ENCODE assay signal across 13 cellular contexts in the genomic region with DNA sequence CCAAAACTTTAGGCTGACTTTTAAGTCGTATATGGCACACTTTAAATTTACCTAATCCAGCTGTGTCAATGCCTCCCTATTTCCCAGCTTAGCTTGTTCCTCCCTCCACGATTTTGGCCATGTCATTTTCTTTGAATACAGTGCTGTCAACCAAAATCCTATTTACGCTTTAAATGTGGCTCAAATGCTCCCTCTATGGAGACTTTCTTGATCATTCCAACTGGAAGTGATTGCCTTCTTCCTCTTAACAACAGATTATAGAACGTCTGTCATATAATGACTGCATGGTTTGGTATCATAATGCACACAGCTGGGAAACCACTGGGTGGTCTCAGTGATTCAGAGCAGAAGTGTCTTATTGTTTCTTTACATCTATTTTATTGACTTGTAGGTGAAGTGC. TPM values are rescaled to one million over a fixed set of nuclear protein-coding genes. Genes with fewer than 3 reads are reported as not detected.
DNase-seq lines count a peak whose midpoint lies in the region; ATAC-seq and TF ChIP-seq lines count a peak whose summit lies in the region.
"Had no signal": no experiment of that assay in that cellular context is flagged by ENCODE, and none has a peak within 500 bp of the region (broad histone marks: within the 10 kb centered on the region; RNA-seq: fewer than 3 reads in every experiment).

No MANE protein-coding gene starts in this region.

- H3K4me3 Mint-ChIP-seq in activated T-cell treated with anti-CD3 and anti-CD28 coated beads, Interleukin-2, amount 50 U/mL, for 72 hours = peak overlapping the region in 1 of 2 donors; percentile 36
- no peak overlapping the region for H3K4me3 Mint-ChIP-seq in activated T-cell treated with anti-CD3 and anti-CD28 coated beads, Interleukin-2, amount 50 U/mL, for 4 hours
- no peak overlapping the region for H3K4me3 Mint-ChIP-seq in osteocyte (ENCODE audit: unreplicated experiment)
- H3K4me3 Mint-ChIP-seq: CD4-positive, CD25-positive, alpha-beta regulatory T cell; mesothelial cell of epicardium had no signal

- H3K27ac Mint-ChIP-seq in activated T-cell treated with anti-CD3 and anti-CD28 coated beads, Interleukin-2, amount 50 U/mL, for 72 hours = peak overlapping the region; percentile 44
- no peak overlapping the region for H3K27ac Mint-ChIP-seq in osteocyte (ENCODE audit: unreplicated experiment)
- H3K27ac Mint-ChIP-seq: CD4-positive, CD25-positive, alpha-beta regulatory T cell; mesothelial cell of epicardium had no signal

- peaks cover 76% of the 10 kb centered on the region for H3K4me1 Mint-ChIP-seq in activated T-cell treated with anti-CD3 and anti-CD28 coated beads, Interleukin-2, amount 50 U/mL, for 72 hours (ENCODE audit: low read depth)
- peaks cover 23% of the 10 kb centered on the region for H3K4me1 Mint-ChIP-seq in activated T-cell treated with anti-CD3 and anti-CD28 coated beads, Interleukin-2, amount 50 U/mL, for 4 hours (ENCODE audit: low read depth)
- H3K4me1 Mint-ChIP-seq in osteocyte (ENCODE audit: unreplicated experiment) = peaks cover 3% of the 10 kb centered on the region
- H3K4me1 Mint-ChIP-seq: mesothelial cell of epicardium had no signal

- peaks cover 28% of the 10 kb centered on the region for H3K27me3 Mint-ChIP-seq in activated T-cell treated with anti-CD3 and anti-CD28 coated beads, Interleukin-2, amount 50 U/mL, for 72 hours (ENCODE audit: low read depth)
- peaks cover 8% of the 10 kb centered on the region for H3K27me3 Mint-ChIP-seq in activated T-cell treated with anti-CD3 and anti-CD28 coated beads, Interleukin-2, amount 50 U/mL, for 4 hours (ENCODE audit: low read depth)
- H3K27me3 Mint-ChIP-seq in osteocyte (ENCODE audit: unreplicated experiment) = peaks cover 10% of the 10 kb centered on the region

- intact Hi-C loops in head of caudate nucleus (cut with DNase I) = no loop called here

- H3K36me3 Mint-ChIP-seq in activated T-cell treated with anti-CD3 and anti-CD28 coated beads, Interleukin-2, amount 50 U/mL, for 72 hours (ENCODE audit: insufficient read depth in 2 of 2) = peaks cover 11 to 13% of the 10 kb centered on the region in 2 donors
- H3K36me3 Mint-ChIP-seq in activated T-cell treated with anti-CD3 and anti-CD28 coated beads, Interleukin-2, amount 50 U/mL, for 4 hours (ENCODE audit: insufficient read depth) = peaks cover 2% of the 10 kb centered on the region
- no peaks in the 10 kb centered on the region for H3K36me3 Mint-ChIP-seq in osteocyte (ENCODE audit: unreplicated experiment)

- H3K9me3 Mint-ChIP-seq in activated T-cell treated with anti-CD3 and anti-CD28 coated beads, Interleukin-2, amount 50 U/mL, for 72 hours = peaks cover 2 to 3% of the 10 kb centered on the region in 2 donors
- H3K9me3 Mint-ChIP-seq in activated T-cell treated with anti-CD3 and anti-CD28 coated beads, Interleukin-2, amount 50 U/mL, for 4 hours = no peaks in the 10 kb centered on the region
- H3K9me3 Mint-ChIP-seq in osteocyte (ENCODE audit: unreplicated experiment) = no peaks in the 10 kb centered on the region

- ATAC-seq in activated T-cell treated with anti-CD3 and anti-CD28 coated beads, Interleukin-2, amount 50 U/mL, for 72 hours (replicated peaks in 1 of 2) = peak in 1 of 2 donors; percentile 14
- no peak for ATAC-seq in activated T-cell treated with anti-CD3 and anti-CD28 coated beads, Interleukin-2, amount 50 U/mL, for 4 hours

- no peak for DNase-seq in activated T-cell treated with anti-CD3 and anti-CD28 coated beads, Interleukin-2, amount 50 U/mL, for 72 hours
- no peak for DNase-seq in activated T-cell treated with anti-CD3 and anti-CD28 coated beads, Interleukin-2, amount 50 U/mL, for 4 hours
- DNase-seq in NCI-H69 (lab: John Stamatoyannopoulos, UW) (peak; percentile 77), dermis blood vessel endothelial cell (peak; percentile 33), osteocyte (ENCODE audit: extremely low spot score, unreplicated experiment) (no peak), NK-92 (lab: John Stamatoyannopoulos, UW; ENCODE audit: unreplicated experiment) (no peak), head of caudate nucleus (no peak), 8988T (no peak)
- DNase-seq: activated CD4-positive, alpha-beta T cell treated with anti-CD3 and anti-CD28 coated beads for 1 hour; activated effector memory CD4-positive, alpha-beta T cell treated with anti-CD3 and anti-CD28 coated beads, Interleukin-2, amount 50 U/mL, for 16 hours; CD4-positive, CD25-positive, alpha-beta regulatory T cell; KG1 had no signal

- TF ChIP-seq CTCF in osteocyte (IDR thresholded peaks at IDR 0.05) = peak; percentile 40

RNA-seq across cellular contexts. Expression of gene BATF3, which starts 18.9 kb away (rescaled TPM):
- 100 to 1,000 TPM; 400 to 660 TPM for total RNA-seq in activated T-cell treated with anti-CD3 and anti-CD28 coated beads, Interleukin-2, amount 50 U/mL, for 72 hours
- total RNA-seq in activated T-cell treated with anti-CD3 and anti-CD28 coated beads, Interleukin-2, amount 50 U/mL, for 4 hours = 10 to 100 TPM; 54.2 to 75.8 (median 64.8) TPM
- total RNA-seq in dermis blood vessel endothelial cell (1.7 and 2.4 TPM in 2 replicates), osteocyte (0.56 and 0.71 TPM in 2 replicates)

Comparison
In these comparisons a context has a peak if more than half of its experiments do, and no peak if none do; other contexts are left out.
1. DNase-seq: peak in NCI-H69 (single experiment) and dermis blood vessel endothelial cell (single experiment); none in activated T-cell treated with anti-CD3 and anti-CD28 coated beads, Interleukin-2, amount 50 U/mL, for 72 hours (0 of 2), activated T-cell treated with anti-CD3 and anti-CD28 coated beads, Interleukin-2, amount 50 U/mL, for 4 hours (single experiment), osteocyte (single experiment), NK-92 (single experiment), head of caudate nucleus (0 of 42) and 8988T (single experiment).
2. RNA of gene BATF3, which starts 18.9 kb away (total RNA-seq): 400 to 660 TPM in activated T-cell treated with anti-CD3 and anti-CD28 coated beads, Interleukin-2, amount 50 U/mL, for 72 hours and 54.2 to 75.8 TPM in activated T-cell treated with anti-CD3 and anti-CD28 coated beads, Interleukin-2, amount 50 U/mL, for 4 hours; 1.7 to 2.4 TPM in dermis blood vessel endothelial cell and 0.56 to 0.71 TPM in osteocyte; every median in the first group is over 10 times any median in the second.